Comparison of ENCODE assay signal across 1 cellular context in genomic region chr3:186882881-186883685, GRCh38.
A peak's percentile ranks its signal among the peaks of the same experiment; 100 is the strongest.
TF ChIP-seq lines count a peak whose summit lies in the region.

No MANE protein-coding gene starts in this region.

TF ChIP-seq in K562, 482 proteins besides CTCF, POLR2A, EP300 and RAD21 (continued from another document and continues in another):
- TF ChIP-seq MXD1 (CRISPR knock-in tag; IDR thresholded peaks at IDR 0.05; ENCODE audit: borderline replicate concordance, poor library complexity, severe bottlenecking) (no peak), SFPQ (IDR thresholded peaks at IDR 0.05; ENCODE audit: low read depth, low read length) (no peak), E2F1 (CRISPR knock-in tag; IDR thresholded peaks at IDR 0.05) (no peak), ZNF124 (CRISPR knock-in tag; IDR thresholded peaks at IDR 0.05) (no peak), ZNF407 (IDR thresholded peaks at IDR 0.05; ENCODE audit: low read depth) (no peak), MAFK (IDR thresholded peaks at IDR 0.05; ENCODE audit: low read length) (no peak), ZBTB1 (CRISPR knock-in tag; IDR thresholded peaks at IDR 0.05; ENCODE audit: borderline replicate concordance, low read depth) (no peak), RBM14 (IDR thresholded peaks at IDR 0.05; ENCODE audit: borderline replicate concordance, insufficient read depth, low read depth, low read length) (no peak), BMI1 (IDR thresholded peaks at IDR 0.05; ENCODE audit: low read length) (no peak), BRF1 (IDR thresholded peaks at IDR 0.05; ENCODE audit: borderline replicate concordance, extremely low read depth, insufficient read length) (no peak), NR3C1 (CRISPR knock-in tag; IDR thresholded peaks at IDR 0.05) (no peak), SRF (CRISPR knock-in tag; IDR thresholded peaks at IDR 0.05) (no peak), NFRKB (IDR thresholded peaks at IDR 0.05; ENCODE audit: low read depth) (peak; percentile 83; the same call in 1 of the 2 replicates), ZNF197 (CRISPR knock-in tag; IDR thresholded peaks at IDR 0.05; ENCODE audit: low read depth) (no peak), MAX (CRISPR knock-in tag; IDR thresholded peaks at IDR 0.05) (peak; percentile 55), KDM5B (IDR thresholded peaks at IDR 0.05; ENCODE audit: insufficient replicate concordance, low read depth, low read length) (no peak), GABPB1 (CRISPR knock-in tag; IDR thresholded peaks at IDR 0.05) (no peak), SP1 (CRISPR knock-in tag; IDR thresholded peaks at IDR 0.05) (no peak), SNIP1 (IDR thresholded peaks at IDR 0.05; ENCODE audit: low read depth) (no peak), ZBTB11 (CRISPR knock-in tag; IDR thresholded peaks at IDR 0.05) (no peak), ETV6 (IDR thresholded peaks at IDR 0.05; ENCODE audit: borderline replicate concordance in 1 of 2, low read depth in 2 of 2, low read length in 1 of 2) (no peak), ETV6 (CRISPR knock-in tag; IDR thresholded peaks at IDR 0.05; ENCODE audit: borderline replicate concordance) (no peak), EZH2 (IDR thresholded peaks at IDR 0.05; ENCODE audit: borderline replicate concordance, low read depth, low read length) (no peak), TEAD2 (tag; IDR thresholded peaks at IDR 0.05) (no peak), FOXM1 (IDR thresholded peaks at IDR 0.05; ENCODE audit: low read depth) (no peak), FOXM1 (CRISPR knock-in tag; IDR thresholded peaks at IDR 0.05; ENCODE audit: low read depth) (no peak), PCBP2 (IDR thresholded peaks at IDR 0.05; ENCODE audit: low read depth, low read length, poor library complexity, severe bottlenecking) (no peak), ZBTB33 (CRISPR knock-in tag; IDR thresholded peaks at IDR 0.05) (no peak), AFF4 (CRISPR knock-in tag; IDR thresholded peaks at IDR 0.05) (no peak), CBFB (CRISPR knock-in tag; IDR thresholded peaks at IDR 0.05) (no peak), CHAMP1 (IDR thresholded peaks at IDR 0.05) (no peak)
